Comparison of ENCODE assay signal across 22 cellular contexts in genomic region chr2:2657121-2657962, GRCh38.
DNase-seq lines count a peak whose midpoint lies in the region; ATAC-seq and TF ChIP-seq lines count a peak whose summit lies in the region.
"Had no signal": no experiment of that assay in that cellular context is flagged by ENCODE, and none has a peak within 500 bp of the region (broad histone marks: within the 10 kb centered on the region; RNA-seq: fewer than 3 reads in every experiment).

No MANE protein-coding gene starts in this region.

- peaks cover 13% of the 10 kb centered on the region for H3K9me3 Mint-ChIP-seq in activated naive CD8-positive, alpha-beta T cell treated with anti-CD3 and anti-CD28 coated beads, Interleukin-2, amount 10 ng/mL, durations not matched to agents 7 days and 5 days
- H3K9me3 Mint-ChIP-seq in activated naive CD8-positive, alpha-beta T cell treated with anti-CD3 and anti-CD28 coated beads, Interleukin-2, amount 50 U/mL, for 24 hours = peaks cover 19% of the 10 kb centered on the region
- H3K9me3 Mint-ChIP-seq in T-cell = peaks cover 0 to 8% (median 8%) of the 10 kb centered on the region in 3 donors

- H3K4me3 ChIP-seq in sigmoid colon = no peak overlapping the region

- peaks cover 0 to 32% (median 22%) of the 10 kb centered on the region in 4 donors for H3K4me1 ChIP-seq in sigmoid colon
- H3K4me1 ChIP-seq: BE2C had no signal

- H3K4me1 Mint-ChIP-seq in activated naive CD8-positive, alpha-beta T cell treated with anti-CD3 and anti-CD28 coated beads, Interleukin-2, amount 10 ng/mL, durations not matched to agents 7 days and 5 days = peaks cover 5% of the 10 kb centered on the region
- peaks cover 11% of the 10 kb centered on the region for H3K4me1 Mint-ChIP-seq in activated naive CD8-positive, alpha-beta T cell treated with anti-CD3 and anti-CD28 coated beads, Interleukin-2, amount 50 U/mL, for 24 hours
- peaks cover 6 to 14% (median 8%) of the 10 kb centered on the region in 3 donors for H3K4me1 Mint-ChIP-seq in T-cell

- H3K27me3 ChIP-seq in sigmoid colon = no peaks in the 10 kb centered on the region
- H3K27me3 ChIP-seq: BE2C had no signal

- H3K4me3 Mint-ChIP-seq in activated naive CD8-positive, alpha-beta T cell treated with anti-CD3 and anti-CD28 coated beads, Interleukin-2, amount 10 ng/mL, durations not matched to agents 7 days and 5 days = no peak overlapping the region
- no peak overlapping the region for H3K4me3 Mint-ChIP-seq in activated naive CD8-positive, alpha-beta T cell treated with anti-CD3 and anti-CD28 coated beads, Interleukin-2, amount 50 U/mL, for 24 hours
- peak overlapping the region in 1 of 3 donors; percentile 23 for H3K4me3 Mint-ChIP-seq in T-cell
- H3K4me3 Mint-ChIP-seq: CD4-positive, CD25-positive, alpha-beta regulatory T cell had no signal

- POLR2A ChIA-PET in activated naive CD8-positive, alpha-beta T cell treated with anti-CD3 and anti-CD28 coated beads, Interleukin-2, amount 10 ng/mL, durations not matched to agents 7 days and 5 days (lab: Charles Lee) = no interaction called here
- POLR2A ChIA-PET in T-cell (lab: Charles Lee) = no interaction called here

- H3K27ac Mint-ChIP-seq in activated naive CD8-positive, alpha-beta T cell treated with anti-CD3 and anti-CD28 coated beads, Interleukin-2, amount 10 ng/mL, durations not matched to agents 7 days and 5 days = no peak overlapping the region
- H3K27ac Mint-ChIP-seq in activated naive CD8-positive, alpha-beta T cell treated with anti-CD3 and anti-CD28 coated beads, Interleukin-2, amount 50 U/mL, for 24 hours = no peak overlapping the region
- H3K27ac Mint-ChIP-seq in T-cell = peak overlapping the region in 1 of 2 donors; percentile 19

- peak; percentile 68 for ATAC-seq in activated naive CD8-positive, alpha-beta T cell treated with anti-CD3 and anti-CD28 coated beads, Interleukin-2, amount 10 ng/mL, durations not matched to agents 7 days and 5 days (ENCODE audit: low read depth)
- no peak for ATAC-seq in activated naive CD8-positive, alpha-beta T cell treated with anti-CD3 and anti-CD28 coated beads, Interleukin-2, amount 50 U/mL, for 24 hours
- peak; percentile 51 to 75 (median 64) for ATAC-seq in T-cell (replicated peaks in 1 of 4)
- ATAC-seq: PC-3 had no signal

- no peaks in the 10 kb centered on the region for H3K27me3 Mint-ChIP-seq in activated naive CD8-positive, alpha-beta T cell treated with anti-CD3 and anti-CD28 coated beads, Interleukin-2, amount 10 ng/mL, durations not matched to agents 7 days and 5 days
- H3K27me3 Mint-ChIP-seq in activated naive CD8-positive, alpha-beta T cell treated with anti-CD3 and anti-CD28 coated beads, Interleukin-2, amount 50 U/mL, for 24 hours = peaks cover 4% of the 10 kb centered on the region
- peaks cover 1 to 3% of the 10 kb centered on the region in 2 donors for H3K27me3 Mint-ChIP-seq in T-cell
- H3K27me3 Mint-ChIP-seq: CD4-positive, CD25-positive, alpha-beta regulatory T cell had no signal

- WGBS in sigmoid colon, 2 donors = 62 to 74% methylated on average over 15 of the region's 15 CpGs

- DNase-seq in activated naive CD8-positive, alpha-beta T cell treated with anti-CD3 and anti-CD28 coated beads, Interleukin-2, amount 10 ng/mL, durations not matched to agents 7 days and 5 days = no peak
- no peak for DNase-seq in activated naive CD8-positive, alpha-beta T cell treated with anti-CD3 and anti-CD28 coated beads, Interleukin-2, amount 50 U/mL, for 24 hours
- DNase-seq in T-cell (peak in 2 of 34 experiments; percentile 16 to 17), mesenteric fat pad (ENCODE audit: low spot score) (peak; percentile 57), sigmoid colon (peak; percentile 60), NCI-H2196 treated with DMSO at 0.1 percent for 48 hours (lab: John Stamatoyannopoulos, UW; ENCODE audit: unreplicated experiment) (no peak), DMS53 (lab: John Stamatoyannopoulos, UW) (no peak), ecto neural progenitor cell (ENCODE audit: low spot score) (no peak)
- DNase-seq: BE2C; CD4-positive, CD25-positive, alpha-beta regulatory T cell; DMS153; GF-D8; GOT3; KBM-7; NCI-H1105 treated with DMSO at 0.1 percent for 48 hours; NCI-H1694; NCI-H2081 treated with DMSO at 0.1 percent for 48 hours; NCI-H2227 treated with DMSO at 0.1 percent for 48 hours; NCI-H524; PC-3; SIG-M5 had no signal

- no peak for TF ChIP-seq CTCF in sigmoid colon (IDR thresholded peaks at IDR 0.05)

- intact Hi-C loops in sigmoid colon (cut with DNase I) = no loop called here

- CTCF ChIA-PET in T-cell (lab: Charles Lee) = interaction anchor here in 1 of 2 donors (0.7 kb wide), 2 partner anchors 922 to 995 kb away, joined by 5 to 6 read pairs; no protein-coding TSS in a partner anchor

- no peak for TF ChIP-seq EP300 in sigmoid colon (IDR thresholded peaks at IDR 0.05)

- H3K36me3 Mint-ChIP-seq in activated naive CD8-positive, alpha-beta T cell treated with anti-CD3 and anti-CD28 coated beads, Interleukin-2, amount 10 ng/mL, durations not matched to agents 7 days and 5 days = peaks cover 5% of the 10 kb centered on the region
- no peaks in the 10 kb centered on the region for H3K36me3 Mint-ChIP-seq in activated naive CD8-positive, alpha-beta T cell treated with anti-CD3 and anti-CD28 coated beads, Interleukin-2, amount 50 U/mL, for 24 hours (ENCODE audit: low read depth)
- no peaks in the 10 kb centered on the region for H3K36me3 Mint-ChIP-seq in T-cell
- H3K36me3 Mint-ChIP-seq: CD4-positive, CD25-positive, alpha-beta regulatory T cell had no signal

- H3K9me3 ChIP-seq in sigmoid colon = no peaks in the 10 kb centered on the region
- H3K9me3 ChIP-seq: BE2C had no signal

- no peaks in the 10 kb centered on the region for H3K36me3 ChIP-seq in sigmoid colon
- H3K36me3 ChIP-seq: BE2C had no signal

- H3K27ac ChIP-seq in sigmoid colon = no peak overlapping the region
- H3K27ac ChIP-seq: RWPE1 had no signal

- no peak for TF ChIP-seq POLR2A in sigmoid colon (IDR thresholded peaks at IDR 0.05)

Comparison
In these comparisons a context has a peak if more than half of its experiments do, and no peak if none do; other contexts are left out.
1. DNase-seq: peak in mesenteric fat pad (single experiment) and sigmoid colon (single experiment); none in activated naive CD8-positive, alpha-beta T cell treated with anti-CD3 and anti-CD28 coated beads, Interleukin-2, amount 10 ng/mL, durations not matched to agents 7 days and 5 days (single experiment), activated naive CD8-positive, alpha-beta T cell treated with anti-CD3 and anti-CD28 coated beads, Interleukin-2, amount 50 U/mL, for 24 hours (single experiment), NCI-H2196 treated with DMSO at 0.1 percent for 48 hours (single experiment), DMS53 (single experiment) and ecto neural progenitor cell (single experiment).